12 cellular contexts compared by ENCODE assay signal in genomic region chr1:46581685-46582455, GRCh38. TPM values are rescaled to one million over a fixed set of nuclear protein-coding genes. Genes with fewer than 3 reads are reported as not detected.
DNase-seq lines count a peak whose midpoint lies in the region; ATAC-seq and TF ChIP-seq lines count a peak whose summit lies in the region.
"Had no signal": no experiment of that assay in that cellular context is flagged by ENCODE, and none has a peak within 500 bp of the region (broad histone marks: within the 10 kb centered on the region; RNA-seq: fewer than 3 reads in every experiment).

No MANE protein-coding gene starts in this region.

- no peaks in the 10 kb centered on the region for H3K27me3 Mint-ChIP-seq in activated CD4-positive, alpha-beta T cell treated with anti-CD3 and anti-CD28 coated beads, Interleukin-2, amount 10 ng/mL, durations not matched to agents 24 days and 14 days
- no peaks in the 10 kb centered on the region for H3K27me3 Mint-ChIP-seq in activated T-helper 17 cell treated with anti-CD3 and anti-CD28 coated beads, Interleukin-2, amount 50 U/mL, for 72 hours
- H3K27me3 Mint-ChIP-seq in natural killer cell treated with Interleukin-12 subunit alpha and Interleukin-12 subunit beta and Interleukin-15 and Interleukin-18, amount 100 ng/mL, for 72 hours, result no peaks in the 10 kb centered on the region

- H3K27ac ChIP-seq in gastrocnemius medialis (no peak overlapping the region), ascending aorta (no peak overlapping the region)
- H3K27ac ChIP-seq: epithelial cell of prostate had no signal

- H3K4me1 Mint-ChIP-seq in activated CD4-positive, alpha-beta T cell treated with anti-CD3 and anti-CD28 coated beads, Interleukin-2, amount 10 ng/mL, durations not matched to agents 24 days and 14 days, result peaks cover 52% of the 10 kb centered on the region
- peaks cover 21% of the 10 kb centered on the region for H3K4me1 Mint-ChIP-seq in activated T-helper 17 cell treated with anti-CD3 and anti-CD28 coated beads, Interleukin-2, amount 50 U/mL, for 72 hours
- H3K4me1 Mint-ChIP-seq in natural killer cell treated with Interleukin-12 subunit alpha and Interleukin-12 subunit beta and Interleukin-15 and Interleukin-18, amount 100 ng/mL, for 72 hours (ENCODE audit: low read depth in 2 of 2), result peaks cover 31 to 34% of the 10 kb centered on the region in 2 donors

- peak; percentile 97 for ATAC-seq in activated T-helper 17 cell treated with anti-CD3 and anti-CD28 coated beads, Interleukin-2, amount 50 U/mL, for 72 hours (replicated peaks)
- peak; percentile 91 to 94 for ATAC-seq in natural killer cell treated with Interleukin-12 subunit alpha and Interleukin-12 subunit beta and Interleukin-15 and Interleukin-18, amount 100 ng/mL, for 72 hours
- no peak for ATAC-seq in GM21526 (IDR thresholded peaks at IDR 0.05; ENCODE audit: low FRiP score, unreplicated experiment)
- no peak for ATAC-seq in gastrocnemius medialis

- H3K4me1 ChIP-seq in gastrocnemius medialis (peaks cover 0 to under 1% of the 10 kb centered on the region in 2 donors), ascending aorta (no peaks in the 10 kb centered on the region)

- peaks cover 56% of the 10 kb centered on the region for H3K36me3 Mint-ChIP-seq in activated CD4-positive, alpha-beta T cell treated with anti-CD3 and anti-CD28 coated beads, Interleukin-2, amount 10 ng/mL, durations not matched to agents 24 days and 14 days (ENCODE audit: low read depth)
- H3K36me3 Mint-ChIP-seq in activated T-helper 17 cell treated with anti-CD3 and anti-CD28 coated beads, Interleukin-2, amount 50 U/mL, for 72 hours (ENCODE audit: low read depth), result peaks cover 84% of the 10 kb centered on the region
- peaks cover 13% of the 10 kb centered on the region for H3K36me3 Mint-ChIP-seq in natural killer cell treated with Interleukin-12 subunit alpha and Interleukin-12 subunit beta and Interleukin-15 and Interleukin-18, amount 100 ng/mL, for 72 hours

- TF ChIP-seq CTCF in gastrocnemius medialis (IDR thresholded peaks at IDR 0.05 in 4 of 5, conservative IDR thresholded peaks at IDR 0.05 in 1 of 5), result no peak
- no peak for TF ChIP-seq CTCF in ascending aorta (IDR thresholded peaks at IDR 0.05)

- peak overlapping the region; percentile 96 for H3K27ac Mint-ChIP-seq in activated CD4-positive, alpha-beta T cell treated with anti-CD3 and anti-CD28 coated beads, Interleukin-2, amount 10 ng/mL, durations not matched to agents 24 days and 14 days
- peak overlapping the region; percentile 85 for H3K27ac Mint-ChIP-seq in activated T-helper 17 cell treated with anti-CD3 and anti-CD28 coated beads, Interleukin-2, amount 50 U/mL, for 72 hours
- peak overlapping the region; percentile 74 to 91 for H3K27ac Mint-ChIP-seq in natural killer cell treated with Interleukin-12 subunit alpha and Interleukin-12 subunit beta and Interleukin-15 and Interleukin-18, amount 100 ng/mL, for 72 hours

- H3K9me3 ChIP-seq in gastrocnemius medialis (no peaks in the 10 kb centered on the region), ascending aorta (no peaks in the 10 kb centered on the region)

- no peaks in the 10 kb centered on the region for H3K27me3 ChIP-seq in gastrocnemius medialis
- H3K27me3 ChIP-seq in ascending aorta, result no peaks in the 10 kb centered on the region

- H3K4me3 ChIP-seq in gastrocnemius medialis (no peak overlapping the region), ascending aorta (no peak overlapping the region)

- no peaks in the 10 kb centered on the region for H3K9me3 Mint-ChIP-seq in activated CD4-positive, alpha-beta T cell treated with anti-CD3 and anti-CD28 coated beads, Interleukin-2, amount 10 ng/mL, durations not matched to agents 24 days and 14 days
- no peaks in the 10 kb centered on the region for H3K9me3 Mint-ChIP-seq in activated T-helper 17 cell treated with anti-CD3 and anti-CD28 coated beads, Interleukin-2, amount 50 U/mL, for 72 hours
- no peaks in the 10 kb centered on the region for H3K9me3 Mint-ChIP-seq in natural killer cell treated with Interleukin-12 subunit alpha and Interleukin-12 subunit beta and Interleukin-15 and Interleukin-18, amount 100 ng/mL, for 72 hours

- H3K4me3 Mint-ChIP-seq in activated CD4-positive, alpha-beta T cell treated with anti-CD3 and anti-CD28 coated beads, Interleukin-2, amount 10 ng/mL, durations not matched to agents 24 days and 14 days, result peak overlapping the region; percentile 67
- peak overlapping the region; percentile 71 for H3K4me3 Mint-ChIP-seq in activated T-helper 17 cell treated with anti-CD3 and anti-CD28 coated beads, Interleukin-2, amount 50 U/mL, for 72 hours
- H3K4me3 Mint-ChIP-seq in natural killer cell treated with Interleukin-12 subunit alpha and Interleukin-12 subunit beta and Interleukin-15 and Interleukin-18, amount 100 ng/mL, for 72 hours, result peak overlapping the region; percentile 59

- H3K36me3 ChIP-seq in gastrocnemius medialis (peaks cover 2 to 82% of the 10 kb centered on the region in 2 donors), ascending aorta (peaks cover 54 to 63% of the 10 kb centered on the region in 2 donors)

- no peak for TF ChIP-seq POLR2A in gastrocnemius medialis (IDR thresholded peaks at IDR 0.05)

- peak; percentile 83 for DNase-seq in activated CD4-positive, alpha-beta T cell treated with anti-CD3 and anti-CD28 coated beads, Interleukin-2, amount 10 ng/mL, durations not matched to agents 24 days and 14 days
- no peak for DNase-seq in activated CD4-positive, alpha-beta T cell treated with anti-CD3 and anti-CD28 coated beads, Interleukin-2, amount 50 U/mL, for 48 hours
- DNase-seq in NCI-H69 (lab: John Stamatoyannopoulos, UW), result peak; percentile 60
- peak; percentile 65 for DNase-seq in natural killer cell treated with Interleukin-12 subunit alpha and Interleukin-12 subunit beta and Interleukin-15 and Interleukin-18, amount 100 ng/mL, for 72 hours (ENCODE audit: low spot score)
- DNase-seq in gastrocnemius medialis, result no peak
- DNase-seq in ascending aorta (ENCODE audit: low spot score in 2 of 2), result no peak
- DNase-seq: anterior cingulate cortex, NCI-H2171 treated with DMSO at 0.1 percent for 48 hours had no signal

- in situ Hi-C loops in gastrocnemius medialis (cut with MboI; ENCODE audit: low sequenced_read_pairs in 4 of 4), result no loop called here

- intact Hi-C loops in activated CD4-positive, alpha-beta T cell treated with anti-CD3 and anti-CD28 coated beads, Interleukin-2, amount 10 ng/mL, durations not matched to agents 24 days and 14 days (cut with micrococcal nuclease), result loop anchor here (1.0 to 2.0 kb wide), 3 partner anchors 13 to 35 kb away; partner anchors contain the start of genes MKNK1 and MOB3C
- intact Hi-C loops in gastrocnemius medialis (cut with DNase I; ENCODE audit: low total_unique reads) (no loop called here), ascending aorta (cut with DNase I) (no loop called here)

RNA-seq across cellular contexts. Expression of gene MKNK1, which starts 22.2 kb away (rescaled TPM):
- total RNA-seq in activated CD4-positive, alpha-beta T cell treated with anti-CD3 and anti-CD28 coated beads, Interleukin-2, amount 10 ng/mL, durations not matched to agents 24 days and 14 days, result 41.8 and 42.5 TPM in 2 replicates
- 10 to 100 TPM; 59.2 to 83.7 TPM for total RNA-seq in activated T-helper 17 cell treated with anti-CD3 and anti-CD28 coated beads, Interleukin-2, amount 50 U/mL, for 72 hours
- 10 to 100 TPM; 63.7 to 89.9 TPM for total RNA-seq in natural killer cell treated with Interleukin-12 subunit alpha and Interleukin-12 subunit beta and Interleukin-15 and Interleukin-18, amount 100 ng/mL, for 72 hours
- total RNA-seq in gastrocnemius medialis (10 to 100 TPM; 23.7 to 63.5 (median 43.4) TPM), ascending aorta (47.8 TPM)

RNA-seq across cellular contexts. Expression of gene KNCN, which starts 30.4 kb away (rescaled TPM):
- not detected in 2 replicates for total RNA-seq in activated CD4-positive, alpha-beta T cell treated with anti-CD3 and anti-CD28 coated beads, Interleukin-2, amount 10 ng/mL, durations not matched to agents 24 days and 14 days
- not detected for total RNA-seq in activated T-helper 17 cell treated with anti-CD3 and anti-CD28 coated beads, Interleukin-2, amount 50 U/mL, for 72 hours
- not detected for total RNA-seq in natural killer cell treated with Interleukin-12 subunit alpha and Interleukin-12 subunit beta and Interleukin-15 and Interleukin-18, amount 100 ng/mL, for 72 hours
- total RNA-seq in gastrocnemius medialis (not detected), ascending aorta (not detected)
- total RNA-seq: osteoblast had no signal

RNA-seq across cellular contexts. Expression of gene MOB3C, which starts 34.7 kb away (rescaled TPM):
- 15.0 and 17.8 TPM in 2 replicates for total RNA-seq in activated CD4-positive, alpha-beta T cell treated with anti-CD3 and anti-CD28 coated beads, Interleukin-2, amount 10 ng/mL, durations not matched to agents 24 days and 14 days
- total RNA-seq in activated T-helper 17 cell treated with anti-CD3 and anti-CD28 coated beads, Interleukin-2, amount 50 U/mL, for 72 hours, result 10 to 100 TPM; 13.7 to 20.9 TPM
- 10 to 100 TPM; 12.3 to 20.7 TPM for total RNA-seq in natural killer cell treated with Interleukin-12 subunit alpha and Interleukin-12 subunit beta and Interleukin-15 and Interleukin-18, amount 100 ng/mL, for 72 hours
- total RNA-seq in gastrocnemius medialis (10 to 100 TPM; 11.3 to 26.5 (median 23.3) TPM), ascending aorta (16.1 TPM)

Comparison
In these comparisons a context has a peak if more than half of its experiments do, and no peak if none do; other contexts are left out.
1. DNase-seq: peak in activated CD4-positive, alpha-beta T cell treated with anti-CD3 and anti-CD28 coated beads, Interleukin-2, amount 10 ng/mL, durations not matched to agents 24 days and 14 days (single experiment), NCI-H69 (single experiment) and natural killer cell treated with Interleukin-12 subunit alpha and Interleukin-12 subunit beta and Interleukin-15 and Interleukin-18, amount 100 ng/mL, for 72 hours (single experiment); none in activated CD4-positive, alpha-beta T cell treated with anti-CD3 and anti-CD28 coated beads, Interleukin-2, amount 50 U/mL, for 48 hours (0 of 2), gastrocnemius medialis (0 of 2) and ascending aorta (0 of 2).
2. ATAC-seq: peak in activated T-helper 17 cell treated with anti-CD3 and anti-CD28 coated beads, Interleukin-2, amount 50 U/mL, for 72 hours (single experiment) and natural killer cell treated with Interleukin-12 subunit alpha and Interleukin-12 subunit beta and Interleukin-15 and Interleukin-18, amount 100 ng/mL, for 72 hours (2 of 2); none in GM21526 (single experiment) and gastrocnemius medialis (0 of 2).
3. Peak in every context shown above with its lines, with median percentiles within 50 percentile points of each other: H3K27ac Mint-ChIP-seq and H3K4me3 Mint-ChIP-seq.